ENCODE assay signal across 22 cellular contexts in genomic region chr17:14207791-14208190, GRCh38. TPM values are rescaled to one million over a fixed set of nuclear protein-coding genes. Genes with fewer than 3 reads are reported as not detected.
"Had no signal": no experiment of that assay in that cellular context is flagged by ENCODE, and none has a peak within 500 bp of the region (broad histone marks: within the 10 kb centered on the region; RNA-seq: fewer than 3 reads in every experiment).

No MANE protein-coding gene starts in this region.

- H3K9me3 ChIP-seq: body of pancreas, esophagus squamous epithelium, gastroesophageal sphincter, right lobe of liver, stomach, suprapubic skin, tibial nerve had no signal

- H3K4me1 ChIP-seq: gastroesophageal sphincter, tibial nerve had no signal

- DNase-seq: activated B cell treated with CpG ODN at 0.5 μM for 24 hours; activated CD4-positive, alpha-beta T cell treated with anti-CD3 and anti-CD28 coated beads, Interleukin-2, amount 10 ng/mL, durations not matched to agents 7 days and 5 days; activated naive CD4-positive, alpha-beta T cell treated with Interleukin-2 at 50 U/mL for 16 hours; activated T-cell treated with anti-CD3 and anti-CD28 coated beads, Interleukin-2, amount 50 U/mL, for 24 hours; body of pancreas; effector memory CD4-positive, alpha-beta T cell; esophagus squamous epithelium; midbrain; right lobe of liver; small intestine; stimulated activated CD4-positive, alpha-beta T cell treated with anti-CD3 and anti-CD28 coated beads, Interleukin-15, amount 100 ng/mL, for 24 hours; stomach had no signal

- H3K27me3 Mint-ChIP-seq: activated CD4-positive, alpha-beta T cell treated with anti-CD3 and anti-CD28 coated beads, Interleukin-2, amount 10 ng/mL, durations not matched to agents 7 days and 5 days; activated T-cell treated with anti-CD3 and anti-CD28 coated beads, Interleukin-2, amount 50 U/mL, for 24 hours; stimulated activated memory B cell treated with anti-CD40 and anti-IgM and Interleukin-4, amounts not matched to agents 10 μg/mL and 1 μg/mL and 100 μg/mL, for 72 hours had no signal

- H3K4me3 ChIP-seq: body of pancreas, esophagus squamous epithelium, gastroesophageal sphincter, right lobe of liver, stomach, suprapubic skin, tibial nerve had no signal

- H3K27ac ChIP-seq: esophagus squamous epithelium, gastroesophageal sphincter, right lobe of liver, stomach, suprapubic skin, tibial nerve had no signal

- ATAC-seq: body of pancreas; gastroesophageal sphincter; right lobe of liver; SK-N-SH treated with all-trans-retinoic acid at 6 μM for 48 hours; stimulated activated memory B cell treated with anti-CD40 and anti-IgM and Interleukin-4, amounts not matched to agents 10 μg/mL and 1 μg/mL and 100 μg/mL, for 72 hours had no signal

- H3K27me3 ChIP-seq: body of pancreas, esophagus squamous epithelium, gastroesophageal sphincter, right lobe of liver, stomach, suprapubic skin, tibial nerve had no signal

- H3K4me1 Mint-ChIP-seq: activated B cell treated with CpG ODN at 0.5 μM for 24 hours; stimulated activated memory B cell treated with anti-CD40 and anti-IgM and Interleukin-4, amounts not matched to agents 10 μg/mL and 1 μg/mL and 100 μg/mL, for 72 hours had no signal

- H3K9me3 Mint-ChIP-seq: dendritic cell treated with granulocyte-macrophage colony-stimulating factor and Interleukin-4, amounts not matched to agents 40 ng/mL and 50 ng/mL, for 4 days had no signal

- H3K4me3 Mint-ChIP-seq: activated B cell treated with CpG ODN at 0.5 μM for 24 hours; activated CD4-positive, alpha-beta T cell treated with anti-CD3 and anti-CD28 coated beads, Interleukin-2, amount 10 ng/mL, durations not matched to agents 7 days and 5 days; activated T-cell treated with anti-CD3 and anti-CD28 coated beads, Interleukin-2, amount 50 U/mL, for 24 hours; dendritic cell treated with granulocyte-macrophage colony-stimulating factor and Interleukin-4, amounts not matched to agents 40 ng/mL and 50 ng/mL, for 4 days; stimulated activated memory B cell treated with anti-CD40 and anti-IgM and Interleukin-4, amounts not matched to agents 10 μg/mL and 1 μg/mL and 100 μg/mL, for 72 hours had no signal

- H3K27ac Mint-ChIP-seq: activated B cell treated with CpG ODN at 0.5 μM for 24 hours; activated T-cell treated with anti-CD3 and anti-CD28 coated beads, Interleukin-2, amount 50 U/mL, for 24 hours; dendritic cell treated with granulocyte-macrophage colony-stimulating factor and Interleukin-4, amounts not matched to agents 40 ng/mL and 50 ng/mL, for 4 days; stimulated activated memory B cell treated with anti-CD40 and anti-IgM and Interleukin-4, amounts not matched to agents 10 μg/mL and 1 μg/mL and 100 μg/mL, for 72 hours had no signal

- H3K36me3 ChIP-seq: right lobe of liver had no signal

RNA-seq across cellular contexts. Expression of gene CDRT15, which starts 28.9 kb away (rescaled TPM):
- total RNA-seq: activated B cell treated with CpG ODN at 0.5 μM for 24 hours; activated CD4-positive, alpha-beta T cell treated with anti-CD3 and anti-CD28 coated beads, Interleukin-2, amount 10 ng/mL, durations not matched to agents 7 days and 5 days; body of pancreas; cardiac septum; endothelial cell of umbilical vein; esophagus squamous epithelium; gastroesophageal sphincter; liver; right lobe of liver; stomach; suprapubic skin; tibial nerve had no signal
- polyA plus RNA-seq: endothelial cell of umbilical vein, neural cell, small intestine, stomach had no signal
